In the genomic region with DNA sequence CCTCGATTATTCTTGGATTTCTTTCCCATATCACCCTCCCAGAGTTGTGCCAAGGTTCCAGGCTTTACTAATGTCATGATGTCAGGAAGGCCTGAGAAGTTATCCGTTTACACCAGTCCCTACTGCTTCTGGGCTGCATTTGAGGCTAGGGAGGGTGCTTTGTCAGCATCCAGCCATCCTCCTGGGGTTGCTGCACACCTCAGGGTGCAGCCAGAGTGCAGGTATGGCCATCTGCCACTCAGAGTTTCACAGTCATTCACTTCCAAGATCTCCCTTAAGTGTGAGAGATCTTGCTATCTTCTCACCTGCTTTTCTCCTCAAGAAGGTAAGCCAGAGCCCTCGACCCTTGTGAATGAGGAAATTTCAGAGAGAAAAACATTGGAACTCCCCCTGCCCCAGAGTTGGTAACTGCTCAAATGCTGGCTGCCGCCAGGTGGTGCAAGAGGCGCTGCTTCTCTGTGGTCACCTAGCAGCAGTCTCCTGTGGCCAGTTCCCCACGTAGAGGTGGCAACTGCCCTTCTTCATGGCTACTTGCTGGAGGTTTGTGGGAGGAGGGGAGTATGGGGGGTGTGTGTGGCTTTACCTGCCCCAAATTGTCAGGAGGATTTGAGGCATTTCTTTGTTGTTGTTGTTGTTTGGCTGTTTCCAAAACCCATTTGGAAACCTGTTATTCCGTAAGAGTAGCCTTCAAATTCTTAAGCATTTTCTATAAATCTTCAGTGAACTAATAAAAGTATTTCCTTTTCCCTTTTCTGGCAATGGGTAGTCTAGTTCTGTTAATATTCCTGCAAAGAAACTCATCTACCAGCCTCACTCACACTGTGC, we compare ENCODE assay signal across 1 cellular context.
TF ChIP-seq lines count a peak whose summit lies in the region.

No MANE protein-coding gene starts in this region.

TF ChIP-seq in H1, 55 proteins besides CTCF, POLR2A, EP300 and RAD21 (continued from another document):
- TF ChIP-seq MAX (IDR thresholded peaks at IDR 0.05) (no peak), YY1 (IDR thresholded peaks at IDR 0.05; ENCODE audit: low read depth, low read length) (no peak), CHD2 (IDR thresholded peaks at IDR 0.05; ENCODE audit: low read length) (no peak), NANOG (IDR thresholded peaks at IDR 0.05; ENCODE audit: insufficient read depth, low read depth, low read length, poor library complexity, severe bottlenecking) (no peak), ATF2 (IDR thresholded peaks at IDR 0.05; ENCODE audit: low read length) (no peak), MAFK (IDR thresholded peaks at IDR 0.05; ENCODE audit: low read depth, low read length) (no peak)
